In the genomic region with DNA sequence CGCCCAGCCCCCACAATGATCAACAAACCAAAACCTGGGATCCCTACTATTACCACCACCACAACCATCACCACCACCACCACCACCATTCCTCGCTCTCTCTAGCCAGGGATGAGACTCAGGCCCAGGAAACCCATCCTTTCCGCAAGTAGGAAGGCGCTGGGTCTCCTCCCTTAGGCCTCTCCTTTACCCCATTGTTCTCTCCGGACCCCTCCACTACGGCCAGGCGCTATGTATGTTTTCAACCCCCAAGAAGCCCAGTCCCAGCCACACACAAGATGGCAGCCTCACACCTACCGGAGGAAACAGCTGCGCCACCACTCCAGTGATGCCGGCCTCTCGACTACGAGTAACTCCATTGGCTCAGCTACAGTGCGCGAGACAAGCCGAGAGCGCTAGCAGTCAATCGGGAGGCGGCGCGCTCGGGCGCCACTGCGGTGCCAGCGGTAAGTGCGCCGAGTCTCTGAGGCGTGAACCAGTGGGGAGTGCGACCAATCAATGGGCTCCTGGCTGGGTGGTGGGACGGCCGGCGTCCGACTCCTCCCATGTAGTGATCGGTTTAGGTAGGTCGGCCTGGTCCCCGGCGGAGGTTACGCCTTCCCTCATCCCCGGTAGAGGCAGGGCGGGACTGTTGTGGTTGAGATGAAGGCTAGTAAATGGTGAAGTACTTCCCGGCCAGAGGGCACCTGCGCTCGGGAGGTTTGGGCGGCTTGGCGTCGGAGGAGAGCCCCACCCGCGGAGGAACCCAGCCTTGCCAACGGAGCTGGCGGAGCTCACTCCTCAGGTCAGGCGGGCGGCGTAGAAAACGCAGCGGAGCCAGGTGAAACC, we compare ENCODE assay signal across 1 cellular context.
TF ChIP-seq lines count a peak whose summit lies in the region.

Gene CAB39L, minus strand, starts transcription at position 376 of the 828 bp plus-strand sequence. CDS start 61,154 bp downstream, outside the sequence.
A gene with protein sequence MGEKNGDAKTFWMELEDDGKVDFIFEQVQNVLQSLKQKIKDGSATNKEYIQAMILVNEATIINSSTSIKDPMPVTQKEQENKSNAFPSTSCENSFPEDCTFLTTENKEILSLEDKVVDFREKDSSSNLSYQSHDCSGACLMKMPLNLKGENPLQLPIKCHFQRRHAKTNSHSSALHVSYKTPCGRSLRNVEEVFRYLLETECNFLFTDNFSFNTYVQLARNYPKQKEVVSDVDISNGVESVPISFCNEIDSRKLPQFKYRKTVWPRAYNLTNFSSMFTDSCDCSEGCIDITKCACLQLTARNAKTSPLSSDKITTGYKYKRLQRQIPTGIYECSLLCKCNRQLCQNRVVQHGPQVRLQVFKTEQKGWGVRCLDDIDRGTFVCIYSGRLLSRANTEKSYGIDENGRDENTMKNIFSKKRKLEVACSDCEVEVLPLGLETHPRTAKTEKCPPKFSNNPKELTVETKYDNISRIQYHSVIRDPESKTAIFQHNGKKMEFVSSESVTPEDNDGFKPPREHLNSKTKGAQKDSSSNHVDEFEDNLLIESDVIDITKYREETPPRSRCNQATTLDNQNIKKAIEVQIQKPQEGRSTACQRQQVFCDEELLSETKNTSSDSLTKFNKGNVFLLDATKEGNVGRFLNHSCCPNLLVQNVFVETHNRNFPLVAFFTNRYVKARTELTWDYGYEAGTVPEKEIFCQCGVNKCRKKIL (plus strand): TSS at position 586 of the 828 bp plus-strand sequence. CDS start 7,620 bp downstream, outside the sequence.

TF ChIP-seq in A549, 52 proteins besides CTCF, POLR2A, EP300 and RAD21 (continued from another document):
- peak; percentile 68 for TF ChIP-seq REST (IDR thresholded peaks at IDR 0.05)
- TF ChIP-seq RCOR1 (IDR thresholded peaks at IDR 0.05; ENCODE audit: low read depth, low read length): no peak
